8 cellular contexts compared by ENCODE assay signal in genomic region chr1:72282271-72282656, GRCh38. TPM values are rescaled to one million over a fixed set of nuclear protein-coding genes. Genes with fewer than 3 reads are reported as not detected.
DNase-seq lines count a peak whose midpoint lies in the region; ATAC-seq and TF ChIP-seq lines count a peak whose summit lies in the region.

Gene NEGR1, minus strand, starts transcription at chr1:72282539.

- H3K36me3 Mint-ChIP-seq in activated T-helper 1 cell treated with anti-CD3 and anti-CD28 coated beads, Interleukin-12 subunit alpha, Interleukin-12 subunit beta, Interleukin-2, Interleukin-4 antibody, amounts not matched to agents 30 ng/mL and 10 ng/mL and 1 ng/mL, durations not matched to agents 14 hours and 24 hours and 36 hours (ENCODE audit: low read depth) = peaks cover 1% of the 10 kb centered on the region

- no peaks in the 10 kb centered on the region for H3K27me3 ChIP-seq in DND-41 (ENCODE audit: insufficient read depth, low read length, poor library complexity)
- H3K27me3 ChIP-seq in neuronal stem cell (ENCODE audit: control insufficient read depth in 3 of 3, insufficient read depth in 3 of 3, low read depth in 1 of 3, low read length in 3 of 3) = peaks cover 0 to 1% (median 0%) of the 10 kb centered on the region in 3 experiments

- peaks cover 9% of the 10 kb centered on the region for H3K79me2 ChIP-seq in DND-41 (ENCODE audit: insufficient read depth, low read length)

- no peak for TF ChIP-seq CTCF in DND-41 (IDR thresholded peaks at IDR 0.05; ENCODE audit: borderline replicate concordance, extremely low read depth, low read length, poor library complexity, severe bottlenecking)

- peak within 1 kb of the TSS; percentile 89 for H3K4ac ChIP-seq in neuronal stem cell (ENCODE audit: low read length)

- H3K27ac Mint-ChIP-seq in activated T-helper 1 cell treated with anti-CD3 and anti-CD28 coated beads, Interleukin-12 subunit alpha, Interleukin-12 subunit beta, Interleukin-2, Interleukin-4 antibody, amounts not matched to agents 30 ng/mL and 10 ng/mL and 1 ng/mL, durations not matched to agents 14 hours and 24 hours and 36 hours = peak within 1 kb of the TSS; percentile 18

- H3K23ac ChIP-seq in neuronal stem cell (ENCODE audit: low read depth, low read length, poor library complexity) = peak within 1 kb of the TSS; percentile 85

- H2BK12ac ChIP-seq in neuronal stem cell (ENCODE audit: low read length) = peak within 1 kb of the TSS; percentile 97

- WGBS in neuronal stem cell (ENCODE audit: extremely low coverage in 2 of 2, insufficient read length in 2 of 2, insufficient replicate concordance in 1 of 2), 2 donors = no CpG with 5 or more reads among the region's 18 CpGs

- H3K9me3 ChIP-seq in DND-41 (ENCODE audit: insufficient read depth, low read length, severe bottlenecking) (no peaks in the 10 kb centered on the region), neuronal stem cell (replicated peaks in 1 of 2; ENCODE audit: control insufficient read depth in 2 of 2, insufficient read depth in 1 of 2, low read depth in 1 of 2, low read length in 2 of 2) (no peaks in the 10 kb centered on the region)

- H3K4me2 ChIP-seq in DND-41 (ENCODE audit: insufficient read depth, low read length) (peak within 1 kb of the TSS; percentile 97), neuronal stem cell (ENCODE audit: insufficient read depth, low read length, poor library complexity, severe bottlenecking) (peak within 1 kb of the TSS; percentile 98)

- peak within 1 kb of the TSS; percentile 95 for H2BK5ac ChIP-seq in neuronal stem cell (ENCODE audit: low read length)

- peak within 1 kb of the TSS; percentile 85 for H2BK15ac ChIP-seq in neuronal stem cell (ENCODE audit: low read length)

- peak within 1 kb of the TSS; percentile 82 for H3K14ac ChIP-seq in neuronal stem cell (ENCODE audit: low read length)

- H3K4me3 Mint-ChIP-seq in activated T-helper 1 cell treated with anti-CD3 and anti-CD28 coated beads, Interleukin-12 subunit alpha, Interleukin-12 subunit beta, Interleukin-2, Interleukin-4 antibody, amounts not matched to agents 30 ng/mL and 10 ng/mL and 1 ng/mL, durations not matched to agents 14 hours and 24 hours and 36 hours = peak within 1 kb of the TSS; percentile 75

- peaks cover 14% of the 10 kb centered on the region for H3K4me1 Mint-ChIP-seq in activated T-helper 1 cell treated with anti-CD3 and anti-CD28 coated beads, Interleukin-12 subunit alpha, Interleukin-12 subunit beta, Interleukin-2, Interleukin-4 antibody, amounts not matched to agents 30 ng/mL and 10 ng/mL and 1 ng/mL, durations not matched to agents 14 hours and 24 hours and 36 hours (ENCODE audit: low read depth)

- H3K27ac ChIP-seq in DND-41 (ENCODE audit: low read length) (peak within 1 kb of the TSS; percentile 95), neuronal stem cell (replicated peaks; ENCODE audit: low read length) (peak within 1 kb of the TSS; percentile 96)

- H3K9ac ChIP-seq in DND-41 (ENCODE audit: low read depth, low read length) (peak within 1 kb of the TSS; percentile 87), neuronal stem cell (ENCODE audit: low read depth, low read length, poor library complexity) (peak within 1 kb of the TSS; percentile 96)

- peaks cover 61% of the 10 kb centered on the region for H3K4me1 ChIP-seq in DND-41 (ENCODE audit: insufficient read depth, low read length)
- peaks cover 0 to 2% of the 10 kb centered on the region in 2 donors for H3K4me1 ChIP-seq in neuronal stem cell (ENCODE audit: control insufficient read depth in 2 of 2, insufficient read depth in 1 of 2, low read depth in 1 of 2, low read length in 2 of 2)

- peak within 1 kb of the TSS; percentile 28 for H2AK5ac ChIP-seq in neuronal stem cell (ENCODE audit: low read depth, low read length)

- H2AFZ ChIP-seq in DND-41 (ENCODE audit: low read depth, low read length) = peak within 1 kb of the TSS; percentile 98
- peak within 1 kb of the TSS; percentile 95 for H2AFZ ChIP-seq in neuronal stem cell (ENCODE audit: low read length)

- H3K18ac ChIP-seq in neuronal stem cell (ENCODE audit: low read length) = peak within 1 kb of the TSS; percentile 98

- intact Hi-C loops in activated T-helper 1 cell treated with anti-CD3 and anti-CD28 coated beads, Interleukin-12 subunit alpha, Interleukin-12 subunit beta, Interleukin-2, Interleukin-4 antibody, amounts not matched to agents 30 ng/mL and 10 ng/mL and 1 ng/mL, durations not matched to agents 14 hours and 24 hours and 36 hours (cut with micrococcal nuclease) = loop anchor here (10.0 kb wide), 2 partner anchors 1197 to 1913 kb away; partner anchors contain the start of genes FPGT, LRRIQ3 and ZRANB2
- intact Hi-C loops in head of caudate nucleus (cut with DNase I) = no loop called here

- ATAC-seq in DND-41 (ENCODE audit: insufficient read depth, low read depth) = no peak; the same call in 2 of the 3 replicates
- no peak for ATAC-seq in GM19452 (IDR thresholded peaks at IDR 0.05; ENCODE audit: unreplicated experiment)
- no peak for ATAC-seq in GM21381 (IDR thresholded peaks at IDR 0.05; ENCODE audit: unreplicated experiment)

- peak within 1 kb of the TSS; percentile 98 for H2BK120ac ChIP-seq in neuronal stem cell (ENCODE audit: low read depth, low read length)

- peaks cover 35% of the 10 kb centered on the region for H3K27me3 Mint-ChIP-seq in activated T-helper 1 cell treated with anti-CD3 and anti-CD28 coated beads, Interleukin-12 subunit alpha, Interleukin-12 subunit beta, Interleukin-2, Interleukin-4 antibody, amounts not matched to agents 30 ng/mL and 10 ng/mL and 1 ng/mL, durations not matched to agents 14 hours and 24 hours and 36 hours (ENCODE audit: insufficient read depth)

- no peaks in the 10 kb centered on the region for H3K9me3 Mint-ChIP-seq in activated T-helper 1 cell treated with anti-CD3 and anti-CD28 coated beads, Interleukin-12 subunit alpha, Interleukin-12 subunit beta, Interleukin-2, Interleukin-4 antibody, amounts not matched to agents 30 ng/mL and 10 ng/mL and 1 ng/mL, durations not matched to agents 14 hours and 24 hours and 36 hours

- no peaks in the 10 kb centered on the region for H3K36me3 ChIP-seq in DND-41 (ENCODE audit: insufficient read depth, low read length)
- H3K36me3 ChIP-seq in neuronal stem cell (replicated peaks in 1 of 2; ENCODE audit: control insufficient read depth in 2 of 2, insufficient read depth in 2 of 2, low read length in 2 of 2) = no peaks in the 10 kb centered on the region

- H4K20me1 ChIP-seq in DND-41 (ENCODE audit: insufficient read depth, low read length) = no peaks in the 10 kb centered on the region

- no peak within 1 kb of the TSS for H4K91ac ChIP-seq in neuronal stem cell (ENCODE audit: low read depth, low read length, poor library complexity)

- H3K79me1 ChIP-seq in neuronal stem cell (ENCODE audit: low read depth, low read length) = no peaks in the 10 kb centered on the region

- peak within 1 kb of the TSS; percentile 99 for H4K8ac ChIP-seq in neuronal stem cell (ENCODE audit: low read depth, low read length)

- peak; percentile 37 for DNase-seq in DND-41
- peak; percentile 61 for DNase-seq in NCI-H1092 (lab: John Stamatoyannopoulos, UW)
- DNase-seq in activated T-helper 1 cell treated with anti-CD3 and anti-CD28 coated beads, Interleukin-12 subunit alpha, Interleukin-12 subunit beta, Interleukin-2, Interleukin-4 antibody, amounts not matched to agents 30 ng/mL and 10 ng/mL and 1 ng/mL, durations not matched to agents 14 hours and 24 hours and 36 hours (ENCODE audit: low spot score) = no peak
- DNase-seq in head of caudate nucleus = peak; percentile 40 to 87 (median 71)
- DNase-seq in neuronal stem cell (ENCODE audit: low spot score) = peak; percentile 55
- no peak for DNase-seq in COLO829 (ENCODE audit: low spot score)

- H3K4me3 ChIP-seq in DND-41 (ENCODE audit: low read depth in 1 of 2, low read length in 2 of 2) (peak within 1 kb of the TSS; percentile 73 to 79), neuronal stem cell (ENCODE audit: low read length in 2 of 2) (peak within 1 kb of the TSS; percentile 84 to 94)

RNA-seq across cellular contexts. Expression of gene NEGR1, which starts in this region (rescaled TPM):
- not detected in 2 replicates for total RNA-seq in activated T-helper 1 cell treated with anti-CD3 and anti-CD28 coated beads, Interleukin-12 subunit alpha, Interleukin-12 subunit beta, Interleukin-2, Interleukin-4 antibody, amounts not matched to agents 30 ng/mL and 10 ng/mL and 1 ng/mL, durations not matched to agents 14 hours and 24 hours and 36 hours
- polyA plus RNA-seq in neuronal stem cell (2013, experiment 1 of 2) = 1.8 TPM
- 1.9 TPM for polyA plus RNA-seq in neuronal stem cell (2013, experiment 2 of 2)

Comparison
In these comparisons a context has a peak if more than half of its experiments do, and no peak if none do; other contexts are left out.
1. DNase-seq: peak in DND-41 (single experiment), NCI-H1092 (single experiment), head of caudate nucleus (42 of 42) and neuronal stem cell (single experiment); none in activated T-helper 1 cell treated with anti-CD3 and anti-CD28 coated beads, Interleukin-12 subunit alpha, Interleukin-12 subunit beta, Interleukin-2, Interleukin-4 antibody, amounts not matched to agents 30 ng/mL and 10 ng/mL and 1 ng/mL, durations not matched to agents 14 hours and 24 hours and 36 hours (single experiment) and COLO829 (single experiment).